In genomic region chr17:33992113-33992512, GRCh38 we compare ENCODE assay signal across 1 cellular context.
TF ChIP-seq lines count a peak whose summit lies in the region.

No MANE protein-coding gene starts in this region.

TF ChIP-seq in HepG2, 621 proteins besides CTCF, POLR2A, EP300 and RAD21:
- TF ChIP-seq ATF7 (IDR thresholded peaks at IDR 0.05), result 0 out of 2 replicates have a peak, but pooled peaks have one; percentile 64
- TF ChIP-seq ATF7 (CRISPR knock-in tag; IDR thresholded peaks at IDR 0.05), result no peak
- no peak for TF ChIP-seq ZNF563 (CRISPR knock-in tag; IDR thresholded peaks at IDR 0.05)
